ENCODE assay signal across 1 cellular context in genomic region chr15:31365032-31365654, GRCh38.
TF ChIP-seq lines count a peak whose summit lies in the region.

No MANE protein-coding gene starts in this region.

TF ChIP-seq in GM12878, 131 proteins besides CTCF, POLR2A, EP300 and RAD21:
- TF ChIP-seq BMI1 (IDR thresholded peaks at IDR 0.05; ENCODE audit: borderline replicate concordance) (no peak), PKNOX1 (IDR thresholded peaks at IDR 0.05) (0 out of 2 replicates have a peak, but pooled peaks have one; percentile 7)
